Comparison of ENCODE assay signal across 1 cellular context in the genomic region with DNA sequence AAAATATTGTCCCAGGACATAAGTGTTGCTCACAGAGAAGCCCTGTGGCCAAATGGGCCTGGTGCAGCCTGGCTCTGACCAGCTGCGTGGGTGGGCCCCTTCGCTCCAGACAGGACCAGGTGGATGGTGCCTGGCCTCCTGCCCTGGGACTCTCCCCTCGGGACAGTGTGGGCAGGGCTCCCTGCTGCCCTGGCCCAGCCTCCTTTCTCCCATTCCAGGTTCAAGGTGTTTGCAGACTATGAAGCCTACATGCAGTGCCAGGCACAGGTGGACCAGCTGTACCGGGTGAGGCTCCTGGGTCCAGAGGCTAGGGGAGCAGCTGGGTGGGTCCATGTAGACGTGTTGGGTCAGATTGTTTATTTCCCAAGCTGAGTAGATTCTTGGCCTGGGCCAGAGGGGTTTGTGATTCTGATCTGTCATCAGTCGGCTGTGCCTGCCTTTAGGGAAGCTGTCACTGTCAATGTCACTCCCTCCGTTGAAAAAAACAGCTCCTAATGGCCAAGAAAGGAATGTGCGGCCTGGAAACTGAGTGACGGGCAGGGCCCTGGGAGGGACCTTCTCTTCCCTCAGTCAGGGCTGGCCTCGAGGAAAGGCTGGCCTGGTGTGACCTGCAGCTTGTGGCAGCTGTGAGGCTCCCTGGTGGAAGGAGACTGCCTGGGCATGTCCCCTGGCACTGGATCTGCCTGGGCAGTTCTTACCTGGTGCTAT.
TF ChIP-seq lines count a peak whose summit lies in the region.

No MANE protein-coding gene starts in this region.

TF ChIP-seq in GM12878, 131 proteins besides CTCF, POLR2A, EP300 and RAD21:
- 0 out of 2 replicates have a peak, but pooled peaks have one; percentile 17 for TF ChIP-seq PML (IDR thresholded peaks at IDR 0.05; ENCODE audit: low read length)
- no peak for TF ChIP-seq NBN (IDR thresholded peaks at IDR 0.05)
